Comparison of ENCODE assay signal across 30 cellular contexts in genomic region chr6:34170341-34170740, GRCh38. TPM values are rescaled to one million over a fixed set of nuclear protein-coding genes. Genes with fewer than 3 reads are reported as not detected.
"Had no signal": no experiment of that assay in that cellular context is flagged by ENCODE, and none has a peak within 500 bp of the region (broad histone marks: within the 10 kb centered on the region; RNA-seq: fewer than 3 reads in every experiment).

No MANE protein-coding gene starts in this region.

- H3K4me1 ChIP-seq: ascending aorta, foreskin keratinocyte, heart left ventricle, left lung, upper lobe of left lung had no signal

- H3K36me3 ChIP-seq: ascending aorta, cardiac muscle cell, heart left ventricle, left lung, upper lobe of left lung had no signal

- H3K9me3 Mint-ChIP-seq: endodermal cell; immature natural killer cell; stimulated activated effector memory CD8-positive, alpha-beta T cell treated with anti-CD3 and anti-CD28 coated beads, Interleukin-12 subunit alpha, Interleukin-12 subunit beta, amount 100 ng/mL, for 72 hours; stimulated activated naive CD8-positive, alpha-beta T cell treated with anti-CD3 and anti-CD28 coated beads, Interleukin-15, Interleukin-2, amounts not matched to agents 100 ng/mL and 50 ng/mL, for 24 hours had no signal

- H3K9me3 ChIP-seq: ascending aorta, heart left ventricle, left lung, upper lobe of left lung had no signal

- H3K36me3 Mint-ChIP-seq: brain; immature natural killer cell; stimulated activated effector memory CD8-positive, alpha-beta T cell treated with anti-CD3 and anti-CD28 coated beads, Interleukin-12 subunit alpha, Interleukin-12 subunit beta, amount 100 ng/mL, for 72 hours had no signal

- ATAC-seq: activated CD4-positive, alpha-beta T cell treated with anti-CD3 and anti-CD28 coated beads for 36 hours; activated CD8-positive, alpha-beta T cell treated with anti-CD3 and anti-CD28 coated beads, Interleukin-2, amount 10 ng/mL, durations not matched to agents 7 days and 5 days; esophagus mucosa; foreskin keratinocyte; heart left ventricle; left lung; sciatic nerve; stimulated activated effector memory CD8-positive, alpha-beta T cell treated with anti-CD3 and anti-CD28 coated beads, Interleukin-12 subunit alpha, Interleukin-12 subunit beta, amount 100 ng/mL, for 72 hours had no signal

- H3K27ac Mint-ChIP-seq: activated CD4-positive, alpha-beta T cell treated with anti-CD3 and anti-CD28 coated beads for 36 hours; activated CD8-positive, alpha-beta T cell treated with anti-CD3 and anti-CD28 coated beads, Interleukin-2, amount 10 ng/mL, durations not matched to agents 7 days and 5 days; activated naive CD8-positive, alpha-beta T cell treated with anti-CD3 and anti-CD28 coated beads, Interleukin-2, amount 10 ng/mL, durations not matched to agents 7 days and 5 days; brain; endodermal cell; immature natural killer cell; nephron; stimulated activated effector memory CD8-positive, alpha-beta T cell treated with anti-CD3 and anti-CD28 coated beads, Interleukin-12 subunit alpha, Interleukin-12 subunit beta, amount 100 ng/mL, for 72 hours; stimulated activated naive CD8-positive, alpha-beta T cell treated with anti-CD3 and anti-CD28 coated beads, Interleukin-15, Interleukin-2, amounts not matched to agents 100 ng/mL and 50 ng/mL, for 24 hours had no signal

- H3K27ac ChIP-seq: ascending aorta, cardiac muscle cell, foreskin keratinocyte, heart left ventricle, left lung, skin epidermis, upper lobe of left lung had no signal

- H3K4me3 ChIP-seq: ascending aorta, cardiac muscle cell, heart left ventricle, left lung, lung, skin epidermis, upper lobe of left lung had no signal

- H3K27me3 ChIP-seq: ascending aorta, cardiac muscle cell, heart left ventricle, left lung, upper lobe of left lung had no signal

- DNase-seq: activated CD4-positive, alpha-beta T cell treated with anti-CD3 and anti-CD28 coated beads for 36 hours; activated CD4-positive, CD25-positive, alpha-beta regulatory T cell; activated CD8-positive, alpha-beta T cell treated with anti-CD3 and anti-CD28 coated beads, Interleukin-2, amount 10 ng/mL, durations not matched to agents 7 days and 5 days; activated effector memory CD4-positive, alpha-beta T cell treated with Interleukin-2 at 50 U/mL for 16 hours; activated naive CD4-positive, alpha-beta T cell treated with Interleukin-2 at 50 U/mL for 16 hours; activated naive CD8-positive, alpha-beta T cell treated with anti-CD3 and anti-CD28 coated beads, Interleukin-2, amount 10 ng/mL, durations not matched to agents 7 days and 5 days; endodermal cell; foreskin keratinocyte; hypothalamus; immature natural killer cell; kidney glomerular epithelial cell; left lung; retina; stimulated activated CD4-positive, alpha-beta T cell treated with anti-CD3 and anti-CD28 coated beads, Interleukin-4, amount 100 ng/mL, for 24 hours; T-helper 1 cell had no signal

- H3K4me1 Mint-ChIP-seq: brain, endodermal cell, immature natural killer cell, nephron had no signal

- H3K4me3 Mint-ChIP-seq: activated CD4-positive, alpha-beta T cell treated with anti-CD3 and anti-CD28 coated beads for 36 hours; activated CD8-positive, alpha-beta T cell treated with anti-CD3 and anti-CD28 coated beads, Interleukin-2, amount 10 ng/mL, durations not matched to agents 7 days and 5 days; activated naive CD8-positive, alpha-beta T cell treated with anti-CD3 and anti-CD28 coated beads, Interleukin-2, amount 10 ng/mL, durations not matched to agents 7 days and 5 days; brain; endodermal cell; immature natural killer cell; nephron; stimulated activated effector memory CD8-positive, alpha-beta T cell treated with anti-CD3 and anti-CD28 coated beads, Interleukin-12 subunit alpha, Interleukin-12 subunit beta, amount 100 ng/mL, for 72 hours; stimulated activated naive CD8-positive, alpha-beta T cell treated with anti-CD3 and anti-CD28 coated beads, Interleukin-15, Interleukin-2, amounts not matched to agents 100 ng/mL and 50 ng/mL, for 24 hours had no signal

- H3K27me3 Mint-ChIP-seq: activated CD4-positive, alpha-beta T cell treated with anti-CD3 and anti-CD28 coated beads for 36 hours; stimulated activated naive CD8-positive, alpha-beta T cell treated with anti-CD3 and anti-CD28 coated beads, Interleukin-15, Interleukin-2, amounts not matched to agents 100 ng/mL and 50 ng/mL, for 24 hours had no signal

RNA-seq across cellular contexts. Expression of gene GRM4, which starts 24.5 kb away (rescaled TPM):
- total RNA-seq: activated CD8-positive, alpha-beta T cell treated with anti-CD3 and anti-CD28 coated beads, Interleukin-2, amount 10 ng/mL, durations not matched to agents 7 days and 5 days; ascending aorta; esophagus mucosa; left lung; mucosa of gallbladder; posterior vena cava; sciatic nerve; subcutaneous adipose tissue had no signal
